Comparison of ENCODE assay signal across 21 cellular contexts in the genomic region with DNA sequence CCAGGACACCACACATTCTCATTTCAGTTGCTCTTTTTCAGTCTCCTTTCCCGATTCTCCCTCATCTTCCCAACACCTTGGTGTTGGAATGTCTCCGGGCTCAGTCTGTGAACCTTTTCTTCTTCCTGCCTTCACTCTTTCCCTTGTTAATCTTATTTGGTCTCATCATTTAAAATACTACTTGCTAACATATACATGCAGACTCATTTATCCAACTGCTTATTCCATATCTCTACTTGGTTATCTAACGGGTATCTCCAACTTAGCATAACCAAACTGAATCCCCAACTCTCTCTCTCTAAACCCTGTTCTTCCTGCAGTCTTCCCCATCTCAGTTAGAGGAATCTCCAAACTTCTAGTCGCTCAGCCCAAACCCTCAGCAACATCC.
"Had no signal": no experiment of that assay in that cellular context is flagged by ENCODE, and none has a peak within 500 bp of the region (broad histone marks: within the 10 kb centered on the region; RNA-seq: fewer than 3 reads in every experiment).

No MANE protein-coding gene starts in this region.

- H3K27ac ChIP-seq: coronary artery, epithelial cell of prostate, esophagus muscularis mucosa, gastrocnemius medialis, heart right ventricle, neutrophil, psoas muscle, right lobe of liver, suprapubic skin, thyroid gland had no signal

- H3K36me3 ChIP-seq: esophagus muscularis mucosa, gastrocnemius medialis, heart right ventricle, neutrophil, right lobe of liver, suprapubic skin, thyroid gland had no signal

- H3K9me3 ChIP-seq: esophagus muscularis mucosa, gastrocnemius medialis, neutrophil, psoas muscle, right lobe of liver, suprapubic skin, thyroid gland had no signal

- ATAC-seq: gastrocnemius medialis; heart right ventricle; left lobe of liver; psoas muscle; right lobe of liver; stimulated activated effector memory CD8-positive, alpha-beta T cell treated with anti-CD3 and anti-CD28 coated beads, Interleukin-12 subunit alpha, Interleukin-12 subunit beta, amount 100 ng/mL, for 72 hours; stimulated activated naive CD8-positive, alpha-beta T cell treated with anti-CD3 and anti-CD28 coated beads, Interleukin-15, Interleukin-2, amounts not matched to agents 100 U/mL and 50 U/mL, for 24 hours had no signal

- H3K27me3 ChIP-seq: right lobe of liver, thyroid gland had no signal

- FAIRE-seq: endometrium, urothelium cell line had no signal

- DNase-seq: effector CD8-positive, alpha-beta T cell; gastrocnemius medialis; heart right ventricle; islet precursor cell; midbrain; psoas muscle; retina; right lobe of liver; stimulated activated CD4-positive, alpha-beta T cell treated with anti-CD3 and anti-CD28 coated beads, Interleukin-4, amount 100 ng/mL, for 1 hour; stimulated activated CD8-positive, alpha-beta memory T cell treated with anti-CD3 and anti-CD28 coated beads, Interleukin-4, amount 100 ng/mL, for 48 hours; stimulated activated naive CD8-positive, alpha-beta T cell treated with anti-CD3 and anti-CD28 coated beads, Interleukin-15, Interleukin-2, amounts not matched to agents 100 U/mL and 50 U/mL, for 24 hours; thyroid gland had no signal

- H3K4me3 ChIP-seq: coronary artery, esophagus muscularis mucosa, gastrocnemius medialis, heart right ventricle, psoas muscle, right lobe of liver, suprapubic skin, thyroid gland had no signal

- H3K4me1 ChIP-seq: esophagus muscularis mucosa, gastrocnemius medialis, heart right ventricle, psoas muscle, suprapubic skin, thyroid gland had no signal
